In genomic region chr7:55100172-55100961, GRCh38 we compare ENCODE assay signal across 10 cellular contexts.
DNase-seq lines count a peak whose midpoint lies in the region; ATAC-seq, FAIRE-seq and TF ChIP-seq lines count a peak whose summit lies in the region.
"Had no signal": no experiment of that assay in that cellular context is flagged by ENCODE, and none has a peak within 500 bp of the region (broad histone marks: within the 10 kb centered on the region; RNA-seq: fewer than 3 reads in every experiment).

No MANE protein-coding gene starts in this region.

- DNase-seq in DMS153 treated with DMSO at 0.1 percent for 48 hours (lab: John Stamatoyannopoulos, UW; ENCODE audit: unreplicated experiment) (peak; percentile 47), SHP77 treated with DMSO at 0.1 percent for 48 hours (lab: John Stamatoyannopoulos, UW) (peak; percentile 28), heart right ventricle (peak; percentile 83 to 92), retina (peak; percentile 68), MV-4-11 (lab: John Stamatoyannopoulos, UW) (no peak), GM12891 (ENCODE audit: insufficient read length, low spot score) (no peak)
- DNase-seq in activated CD4-positive, alpha-beta T cell treated with anti-CD3 and anti-CD28 coated beads for 36 hours = no peak
- no peak for DNase-seq in stimulated activated CD4-positive, alpha-beta T cell treated with anti-CD3 and anti-CD28 coated beads, Interleukin-12 subunit alpha, Interleukin-12 subunit beta, amount 100 ng/mL, for 4 hours
- DNase-seq: effector memory CD4-positive, alpha-beta T cell; stimulated activated CD4-positive, alpha-beta T cell treated with anti-CD3 and anti-CD28 coated beads, Interleukin-4, amount 100 ng/mL, for 4 hours had no signal

- intact Hi-C loops in heart right ventricle (cut with DNase I) = loop anchor here in 1 of 10 donors (2.0 to 10.0 kb wide), 2 partner anchors 64 to 82 kb away; partner anchors contain the start of gene EGFR
- intact Hi-C loops in activated CD4-positive, alpha-beta T cell treated with anti-CD3 and anti-CD28 coated beads for 36 hours (cut with DNase I, micrococcal nuclease) = no loop called here

- H3K9me3 ChIP-seq in heart right ventricle = no peaks in the 10 kb centered on the region

- TF ChIP-seq POLR2A in GM12891 (IDR thresholded peaks at IDR 0.05; ENCODE audit: low read depth, low read length) = no peak

- TF ChIP-seq CTCF in heart right ventricle (IDR thresholded peaks at IDR 0.05) = no peak

- H3K36me3 Mint-ChIP-seq in activated CD4-positive, alpha-beta T cell treated with anti-CD3 and anti-CD28 coated beads for 36 hours (ENCODE audit: low read depth) = no peaks in the 10 kb centered on the region

- peak; percentile 84 to 91 (median 88) for ATAC-seq in heart right ventricle
- ATAC-seq in activated CD4-positive, alpha-beta T cell treated with anti-CD3 and anti-CD28 coated beads for 36 hours = no peak

- H3K27ac ChIP-seq in heart right ventricle = peak overlapping the region in 9 of 10 donors; percentile 50 to 87 (median 73)

- CTCF ChIA-PET in activated CD4-positive, alpha-beta T cell treated with anti-CD3 and anti-CD28 coated beads for 36 hours (lab: Charles Lee) = no interaction called here

- H3K27me3 ChIP-seq in heart right ventricle = no peaks in the 10 kb centered on the region

- H3K4me3 Mint-ChIP-seq in activated CD4-positive, alpha-beta T cell treated with anti-CD3 and anti-CD28 coated beads for 36 hours = no peak overlapping the region

- H3K4me1 ChIP-seq in heart right ventricle = peaks cover 8 to 66% (median 28%) of the 10 kb centered on the region in 9 donors

- peaks cover 47% of the 10 kb centered on the region for H3K27me3 Mint-ChIP-seq in activated CD4-positive, alpha-beta T cell treated with anti-CD3 and anti-CD28 coated beads for 36 hours

- 40 to 52% methylated on average over 15 of the region's 15 CpGs for WGBS in heart right ventricle, 2 donors

- peak overlapping the region in 1 of 10 donors; percentile 2 for H3K4me3 ChIP-seq in heart right ventricle

- FAIRE-seq in GM12891 (lab: Jason Lieb, UNC) = no peak

- H3K4me1 Mint-ChIP-seq in activated CD4-positive, alpha-beta T cell treated with anti-CD3 and anti-CD28 coated beads for 36 hours = peaks cover 8% of the 10 kb centered on the region

- H3K27ac Mint-ChIP-seq in activated CD4-positive, alpha-beta T cell treated with anti-CD3 and anti-CD28 coated beads for 36 hours = no peak overlapping the region

- no peaks in the 10 kb centered on the region for H3K36me3 ChIP-seq in heart right ventricle

- POLR2A ChIA-PET in activated CD4-positive, alpha-beta T cell treated with anti-CD3 and anti-CD28 coated beads for 36 hours (lab: Charles Lee) = no interaction called here

- no peaks in the 10 kb centered on the region for H3K9me3 Mint-ChIP-seq in activated CD4-positive, alpha-beta T cell treated with anti-CD3 and anti-CD28 coated beads for 36 hours (ENCODE audit: low read depth)

TF ChIP-seq in GM12891, 5 proteins besides CTCF, POLR2A, EP300 and RAD21:
- TF ChIP-seq PAX5 (IDR thresholded peaks at IDR 0.05; ENCODE audit: insufficient read depth, low read length, severe bottlenecking) = no peak
- no peak for TF ChIP-seq POLR2AphosphoS5 (IDR thresholded peaks at IDR 0.05; ENCODE audit: low read depth, low read length)
- TF ChIP-seq TAF1 (IDR thresholded peaks at IDR 0.05; ENCODE audit: low read depth, low read length) = no peak
- no peak for TF ChIP-seq POU2F2 (IDR thresholded peaks at IDR 0.05; ENCODE audit: low read depth, low read length)
- no peak for TF ChIP-seq SPI1 (IDR thresholded peaks at IDR 0.05; ENCODE audit: low read depth, low read length)

Comparison
In these comparisons a context has a peak if more than half of its experiments do, and no peak if none do; other contexts are left out.
1. DNase-seq: peak in DMS153 treated with DMSO at 0.1 percent for 48 hours (single experiment), SHP77 treated with DMSO at 0.1 percent for 48 hours (single experiment), heart right ventricle (2 of 2) and retina (single experiment); none in activated CD4-positive, alpha-beta T cell treated with anti-CD3 and anti-CD28 coated beads for 36 hours (single experiment), stimulated activated CD4-positive, alpha-beta T cell treated with anti-CD3 and anti-CD28 coated beads, Interleukin-12 subunit alpha, Interleukin-12 subunit beta, amount 100 ng/mL, for 4 hours (single experiment), MV-4-11 (single experiment) and GM12891 (single experiment).